ENCODE assay signal across 1 cellular context in genomic region chr1:53196485-53197271, GRCh38.
TF ChIP-seq lines count a peak whose summit lies in the region.

Gene CPT2, plus strand, starts transcription at chr1:53196824. Its CDS starts 120 bp downstream, at chr1:53196944.

TF ChIP-seq in WTC11, 78 proteins besides CTCF, POLR2A, EP300 and RAD21 (continued from another document):
- peak; percentile 59; the same call in 1 of the 2 replicates for TF ChIP-seq E2F4 (CRISPR knock-in tag; IDR thresholded peaks at IDR 0.05; ENCODE audit: borderline replicate concordance, low read depth)
- TF ChIP-seq FOXP1 (CRISPR knock-in tag; IDR thresholded peaks at IDR 0.05; ENCODE audit: borderline replicate concordance) = peak; percentile 79
- peak; percentile 82 for TF ChIP-seq FOXP4 (CRISPR knock-in tag; IDR thresholded peaks at IDR 0.05)
- 0 out of 2 replicates have a peak, but pooled peaks have one; percentile 66 for TF ChIP-seq KAT7 (CRISPR knock-in tag; IDR thresholded peaks at IDR 0.05; ENCODE audit: borderline replicate concordance)
- no peak for TF ChIP-seq ATF6 (CRISPR knock-in tag; IDR thresholded peaks at IDR 0.05)
- 0 out of 2 replicates have a peak, but pooled peaks have one; percentile 14 for TF ChIP-seq ELF4 (CRISPR knock-in tag; IDR thresholded peaks at IDR 0.05; ENCODE audit: low read depth)
- 0 out of 2 replicates have a peak, but pooled peaks have one; percentile 52 for TF ChIP-seq E2F1 (CRISPR knock-in tag; IDR thresholded peaks at IDR 0.05)
- no peak for TF ChIP-seq NR3C1 (CRISPR knock-in tag; conservative IDR thresholded peaks at IDR 0.05; ENCODE audit: low read depth)
TF ChIP-seq in WTC11: peak in this region for 18.
